In genomic region chr4:183399166-183399565, GRCh38 we compare ENCODE assay signal across 8 cellular contexts. TPM values are rescaled to one million over a fixed set of nuclear protein-coding genes. Genes with fewer than 3 reads are reported as not detected.
A peak's percentile ranks its signal among the peaks of the same experiment; 100 is the strongest.
DNase-seq lines count a peak whose midpoint lies in the region; ATAC-seq and TF ChIP-seq lines count a peak whose summit lies in the region.

No MANE protein-coding gene starts in this region.

- DNase-seq in A673 (ENCODE audit: low spot score): no peak
- peak; percentile 40 for DNase-seq in UCSD-AML1 (lab: John Stamatoyannopoulos, UW; ENCODE audit: unreplicated experiment)
- DNase-seq in activated CD4-positive, CD25-positive, alpha-beta regulatory T cell (lab: John Stamatoyannopoulos, UW): no peak
- DNase-seq in NCI-H1694 (lab: John Stamatoyannopoulos, UW): no peak
- no peak for DNase-seq in NCI-H187 (lab: John Stamatoyannopoulos, UW)
- no peak for DNase-seq in GM03348 (ENCODE audit: low spot score)

- H3K27me3 ChIP-seq in A673 (replicated peaks; ENCODE audit: insufficient read depth, low read depth, low read length, poor library complexity) (no peaks in the 10 kb centered on the region), layer of hippocampus (ENCODE audit: control insufficient read depth, insufficient read depth, low read length) (no peaks in the 10 kb centered on the region)

- ATAC-seq in GM19397 (IDR thresholded peaks at IDR 0.05; ENCODE audit: unreplicated experiment): peak; percentile 4

- intact Hi-C loops in A673 (cut with micrococcal nuclease; ENCODE audit: unreplicated experiment): loop anchor here (2.0 to 5.0 kb wide), 2 partner anchors 62 to 136 kb away; no protein-coding TSS in a partner anchor

- POLR2A ChIA-PET in A673 (lab: Charles Lee; ENCODE audit: low non-redundant PET): no interaction called here

- CTCF ChIA-PET in A673 (lab: Charles Lee): interaction anchor here (1.3 kb wide), 1 partner anchor 83 kb away, joined by 3 read pairs; no protein-coding TSS in a partner anchor

- peaks cover 49% of the 10 kb centered on the region for H3K4me1 ChIP-seq in A673 (ENCODE audit: insufficient read depth, low read length, poor library complexity, severe bottlenecking)

- TF ChIP-seq CTCF in A673 (conservative IDR thresholded peaks at IDR 0.05; ENCODE audit: low read depth, low read length): no peak

- no TSS peak for BruUV-seq in A673 (replicated peaks; lab: Mats Ljungman, UMichigan)

- H3K9me3 ChIP-seq in A673 (ENCODE audit: low read depth, low read length, poor library complexity, severe bottlenecking): no peaks in the 10 kb centered on the region

- no peak overlapping the region for H3K4me3 ChIP-seq in A673 (ENCODE audit: low read depth, low read length, poor library complexity, severe bottlenecking)

- peak overlapping the region; percentile 88 for H3K27ac ChIP-seq in A673 (ENCODE audit: low read depth, low read length, poor library complexity, severe bottlenecking)
- H3K27ac ChIP-seq in layer of hippocampus (ENCODE audit: low read depth, low read length): peak overlapping the region; percentile 71

- H3K36me3 ChIP-seq in A673 (ENCODE audit: insufficient read depth, low read length, poor library complexity, severe bottlenecking): no peaks in the 10 kb centered on the region

RNA-seq across cellular contexts. Expression of gene CDKN2AIP, which starts 45.3 kb away (rescaled TPM):
- 20.6 and 21.9 TPM in 2 replicates for total RNA-seq in A673 (2021)
